8 cellular contexts compared by ENCODE assay signal in the genomic region with DNA sequence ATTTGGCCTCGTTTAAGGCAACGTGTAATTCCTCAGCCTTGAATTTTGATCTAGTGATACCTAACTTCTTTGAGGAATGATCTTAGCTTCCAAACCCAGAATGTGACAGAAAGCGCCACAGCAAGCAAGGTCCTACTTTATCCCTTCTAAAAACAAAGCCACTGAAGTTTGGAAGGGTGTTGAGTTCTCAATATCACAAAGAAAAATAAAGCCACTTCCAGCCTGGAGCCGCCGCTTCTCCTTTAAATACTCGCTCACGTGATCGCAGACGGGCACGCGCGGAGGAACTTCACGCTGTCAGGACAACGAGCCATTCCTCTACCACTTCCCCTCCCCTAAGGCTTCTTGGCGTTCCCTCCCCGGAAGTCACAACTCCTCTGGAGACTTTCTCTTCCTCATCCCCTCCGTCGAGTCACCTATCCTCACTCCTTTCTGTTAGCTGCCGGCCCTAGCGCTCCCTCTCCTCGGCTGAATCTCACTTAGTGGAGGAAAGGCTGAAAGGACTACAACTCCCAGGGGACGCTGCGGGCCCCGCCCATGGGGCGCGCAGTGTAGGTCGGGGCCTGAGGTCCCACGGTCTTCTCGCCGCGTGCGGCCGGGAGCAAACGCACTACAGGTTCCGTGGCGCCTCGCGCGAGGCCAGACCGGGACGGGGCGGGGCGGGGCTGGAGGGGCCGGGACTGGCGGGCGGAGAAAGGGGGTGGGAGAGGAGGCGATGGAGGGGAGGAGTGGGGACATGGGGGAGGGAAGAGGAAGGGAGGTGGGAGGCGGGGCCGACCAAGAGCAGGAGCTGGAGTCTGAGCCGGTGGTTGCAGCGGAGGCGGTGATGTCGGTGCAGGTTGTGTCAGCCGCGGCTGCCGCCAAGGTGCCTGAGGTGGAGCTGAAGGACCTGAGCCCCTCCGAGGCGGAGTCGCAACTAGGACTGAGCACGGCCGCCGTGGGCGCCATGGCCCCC. TPM values are rescaled to one million over a fixed set of nuclear protein-coding genes. Genes with fewer than 3 reads are reported as not detected.
DNase-seq lines count a peak whose midpoint lies in the region; ATAC-seq, FAIRE-seq and TF ChIP-seq lines count a peak whose summit lies in the region.

TSS of gene AHCYL2 (plus strand) at position 780 of the 955 bp plus-strand sequence.

- no peak for TF ChIP-seq POLR2A in endothelial cell of umbilical vein (IDR thresholded peaks at IDR 0.05; ENCODE audit: low read depth, low read length)

- CTCF ChIA-PET in endothelial cell of umbilical vein (lab: Charles Lee), result interaction anchor here (0.6 to 3.0 kb wide), 11 partner anchors 14 to 240 kb away, joined by 3 to 30 read pairs (median 4); no protein-coding TSS in a partner anchor

- H3K4me1 ChIP-seq in OCI-LY3 (ENCODE audit: low read length) (peaks cover 32% of the 10 kb centered on the region), endothelial cell of umbilical vein (ENCODE audit: control insufficient read depth, extremely low read depth, insufficient read depth, low read length) (peaks cover 22% of the 10 kb centered on the region)

- H3K4me3 ChIP-seq in OCI-LY3 (ENCODE audit: low read length), result peak within 1 kb of the TSS; percentile 88
- H3K4me3 ChIP-seq in endothelial cell of umbilical vein (replicated peaks in 1 of 3; ENCODE audit: insufficient read depth in 1 of 3, low read depth in 1 of 3, low read length in 3 of 3), result peak within 1 kb of the TSS; percentile 74 to 94 (median 79)

- TSS peak; percentile 78 for BruUV-seq in endothelial cell of umbilical vein (replicated peaks; lab: Mats Ljungman, UMichigan)

- H3K27me3 ChIP-seq in OCI-LY3 (ENCODE audit: low read depth, low read length), result no peaks in the 10 kb centered on the region
- no peaks in the 10 kb centered on the region for H3K27me3 ChIP-seq in endothelial cell of umbilical vein (ENCODE audit: control insufficient read depth in 2 of 2, insufficient read depth in 2 of 2, low read length in 2 of 2)

- H3K9ac ChIP-seq in OCI-LY3 (ENCODE audit: low read length) (peak within 1 kb of the TSS; percentile 81), endothelial cell of umbilical vein (replicated peaks; ENCODE audit: extremely low read depth, insufficient read depth, low read length) (peak within 1 kb of the TSS; percentile 96)

- no peaks in the 10 kb centered on the region for H3K36me3 ChIP-seq in OCI-LY3 (replicated peaks; ENCODE audit: low read depth, low read length)
- H3K36me3 ChIP-seq in endothelial cell of umbilical vein (ENCODE audit: control insufficient read depth in 2 of 2, extremely low read depth in 1 of 2, insufficient read depth in 2 of 2, low read length in 2 of 2), result no peaks in the 10 kb centered on the region

- H3K9me1 ChIP-seq in endothelial cell of umbilical vein (replicated peaks; ENCODE audit: control insufficient read depth, extremely low read depth, insufficient read depth, low read length), result no peaks in the 10 kb centered on the region

- H3K9me3 ChIP-seq in OCI-LY3 (ENCODE audit: insufficient read depth, low read length), result no peaks in the 10 kb centered on the region
- H3K9me3 ChIP-seq in endothelial cell of umbilical vein (replicated peaks; ENCODE audit: control insufficient read depth, insufficient read depth, low read length), result no peaks in the 10 kb centered on the region

- TF ChIP-seq CTCF in OCI-LY3 (IDR thresholded peaks at IDR 0.05; ENCODE audit: low read depth, low read length) (no peak), endothelial cell of umbilical vein (IDR thresholded peaks at IDR 0.05; ENCODE audit: extremely low read depth in 1 of 2, insufficient read depth in 1 of 2, low read depth in 1 of 2, low read length in 2 of 2) (no peak)

- H3K27ac ChIP-seq in OCI-LY3 (ENCODE audit: low read length) (peak within 1 kb of the TSS; percentile 80), endothelial cell of umbilical vein (ENCODE audit: insufficient read depth, low read depth, low read length) (peak within 1 kb of the TSS; percentile 92)

- peak; percentile 90 for FAIRE-seq in endothelial cell of umbilical vein (lab: Jason Lieb, UNC)

- intact Hi-C loops in endothelial cell of umbilical vein (cut with micrococcal nuclease), result loop anchor here (1.0 kb wide), 1 partner anchor 47 kb away; no protein-coding TSS in a partner anchor

- H3K79me2 ChIP-seq in OCI-LY3 (ENCODE audit: low read length), result no peaks in the 10 kb centered on the region
- H3K79me2 ChIP-seq in endothelial cell of umbilical vein (ENCODE audit: control insufficient read depth, insufficient read depth, low read length), result peaks cover 2% of the 10 kb centered on the region

- H2AFZ ChIP-seq in OCI-LY3 (ENCODE audit: low read depth, low read length), result peak within 1 kb of the TSS; percentile 98
- H2AFZ ChIP-seq in endothelial cell of umbilical vein (ENCODE audit: low read depth, low read length), result peak within 1 kb of the TSS; percentile 99

- H3K4me2 ChIP-seq in OCI-LY3 (ENCODE audit: low read length), result peak within 1 kb of the TSS; percentile 92
- H3K4me2 ChIP-seq in endothelial cell of umbilical vein (ENCODE audit: insufficient read depth, low read length), result peak within 1 kb of the TSS; percentile 90

- dilution Hi-C loops in endothelial cell of umbilical vein (cut with MboI; ENCODE audit: extremely low pct_ligation_motif_present, low sequenced_read_pairs), result no loop called here

- ATAC-seq in GM21528 (IDR thresholded peaks at IDR 0.05; ENCODE audit: low FRiP score, unreplicated experiment), result peak; percentile 91

- DNase-seq in DMS 273 treated with DMSO at 0.1 percent for 48 hours (lab: John Stamatoyannopoulos, UW), result peak; percentile 97
- peak; percentile 87 for DNase-seq in HuH-7.5 (ENCODE audit: low spot score)
- DNase-seq in activated CD8-positive, alpha-beta memory T cell treated with anti-CD3 and anti-CD28 coated beads, Interleukin-2, amount 50 U/mL, for 48 hours, result peak; percentile 96
- DNase-seq in endothelial cell of umbilical vein (ENCODE audit: low read depth, low spot score), result peak; percentile 98
- peak; percentile 98 for DNase-seq in midbrain (lab: John Stamatoyannopoulos, UW)
- peak; percentile 97 for DNase-seq in stimulated activated CD8-positive, alpha-beta memory T cell treated with anti-CD3 and anti-CD28 coated beads, Interleukin-15, amount 100 ng/mL, for 48 hours (ENCODE audit: low read depth in 2 of 2)

- H4K20me1 ChIP-seq in OCI-LY3 (ENCODE audit: insufficient read depth, low read length) (no peaks in the 10 kb centered on the region), endothelial cell of umbilical vein (replicated peaks; ENCODE audit: control insufficient read depth, extremely low read depth, insufficient read depth, low read length) (no peaks in the 10 kb centered on the region)

- POLR2A ChIA-PET in endothelial cell of umbilical vein (lab: Charles Lee), result no interaction called here

TF ChIP-seq in endothelial cell of umbilical vein, 7 proteins besides CTCF, POLR2A, EP300 and RAD21:
- TF ChIP-seq GATA2 (IDR thresholded peaks at IDR 0.05; ENCODE audit: insufficient read depth, insufficient read length, low read depth, low read length) (no peak), MAX (IDR thresholded peaks at IDR 0.05; ENCODE audit: insufficient read depth, insufficient read length) (peak; percentile 90), FOS (IDR thresholded peaks at IDR 0.05; ENCODE audit: borderline replicate concordance, insufficient read depth, low read length) (no peak), EZH2 (IDR thresholded peaks at IDR 0.05; ENCODE audit: borderline replicate concordance, low read depth, low read length, severe bottlenecking) (no peak), JUN (IDR thresholded peaks at IDR 0.05; ENCODE audit: borderline replicate concordance, insufficient read depth, insufficient read length, low read depth) (no peak), POLR2AphosphoS5 (IDR thresholded peaks at IDR 0.05; ENCODE audit: insufficient read depth, low read depth, low read length) (peak; percentile 32), MYC (IDR thresholded peaks at IDR 0.05; ENCODE audit: low read depth, low read length) (no peak)

RNA-seq across cellular contexts. Expression of gene AHCYL2, which starts in this region (rescaled TPM):
- total RNA-seq in endothelial cell of umbilical vein, result 11.0 and 13.5 TPM in 2 replicates
- polyA plus RNA-seq in endothelial cell of umbilical vein, result 10.0 and 10.8 TPM in 2 replicates
- polyA plus RNA-seq in endothelial cell of umbilical vein (2011; cell fraction: cytosol; rRNA removed), result 7.9 and 8.7 TPM in 2 replicates
- polyA plus RNA-seq in endothelial cell of umbilical vein (2011; cell fraction: nucleus; rRNA removed), result 24.8 and 25.7 TPM in 2 replicates
- polyA plus RNA-seq in endothelial cell of umbilical vein (2012), result 12.2 and 13.3 TPM in 2 replicates
- polyA minus RNA-seq in endothelial cell of umbilical vein, result 25.6 and 27.4 TPM in 2 replicates
- 10.4 TPM for polyA minus RNA-seq in endothelial cell of umbilical vein (2011; cell fraction: cytosol; rRNA and poly(A)+ RNA removed)
- polyA minus RNA-seq in endothelial cell of umbilical vein (2011; cell fraction: nucleus; rRNA and poly(A)+ RNA removed), result 13.8 and 22.9 TPM in 2 replicates

Comparison
In these comparisons a context has a peak if more than half of its experiments do, and no peak if none do; other contexts are left out.
1. Peak in every context shown above with its lines: DNase-seq, ATAC-seq, H3K4me3 ChIP-seq and H3K27ac ChIP-seq.